ENCODE assay signal across 2 cellular contexts in genomic region chr6:33247977-33248642, GRCh38.
TF ChIP-seq lines count a peak whose summit lies in the region.

No MANE protein-coding gene starts in this region.

TF ChIP-seq in Ishikawa, 13 proteins besides CTCF, POLR2A, EP300 and RAD21:
- TF ChIP-seq USF1 (IDR thresholded peaks at IDR 0.05): no peak
- TF ChIP-seq FOXM1 (IDR thresholded peaks at IDR 0.05; ENCODE audit: borderline replicate concordance, low read depth): no peak
- no peak for TF ChIP-seq REST (IDR thresholded peaks at IDR 0.05; ENCODE audit: low read depth)
- no peak for TF ChIP-seq MAX (IDR thresholded peaks at IDR 0.05)
- TF ChIP-seq CEBPB (IDR thresholded peaks at IDR 0.05): no peak
- no peak for TF ChIP-seq YY1 (IDR thresholded peaks at IDR 0.05; ENCODE audit: low read depth)
- TF ChIP-seq TEAD4 (IDR thresholded peaks at IDR 0.05): no peak
- TF ChIP-seq TAF1 (IDR thresholded peaks at IDR 0.05; ENCODE audit: low read depth): no peak
- no peak for TF ChIP-seq EGR1 (IDR thresholded peaks at IDR 0.05)
- no peak for TF ChIP-seq CREB1 (IDR thresholded peaks at IDR 0.05; ENCODE audit: low read depth)
- no peak for TF ChIP-seq TCF12 (IDR thresholded peaks at IDR 0.05; ENCODE audit: low read depth)
- TF ChIP-seq NFIC (IDR thresholded peaks at IDR 0.05): no peak

TF ChIP-seq in endothelial cell of umbilical vein, 7 proteins besides CTCF, POLR2A, EP300 and RAD21 (continued from another document):
- TF ChIP-seq GATA2 (IDR thresholded peaks at IDR 0.05; ENCODE audit: insufficient read depth, insufficient read length, low read depth, low read length): no peak
